22 cellular contexts compared by ENCODE assay signal in genomic region chr3:149511040-149511626, GRCh38. TPM values are rescaled to one million over a fixed set of nuclear protein-coding genes. Genes with fewer than 3 reads are reported as not detected.
A peak's percentile ranks its signal among the peaks of the same experiment; 100 is the strongest.
DNase-seq lines count a peak whose midpoint lies in the region; ATAC-seq and TF ChIP-seq lines count a peak whose summit lies in the region.
"Had no signal": no experiment of that assay in that cellular context is flagged by ENCODE, and none has a peak within 500 bp of the region (broad histone marks: within the 10 kb centered on the region; RNA-seq: fewer than 3 reads in every experiment).

No MANE protein-coding gene starts in this region.

- H3K4me3 ChIP-seq in thyroid gland (replicated peaks in 1 of 3), result no peak overlapping the region
- H3K4me3 ChIP-seq: BLaER1, GM23248, SJSA1 had no signal

- no peak for TF ChIP-seq POLR2A in thyroid gland (IDR thresholded peaks at IDR 0.05)

- peak in 3 of 6 experiments; percentile 21 to 43 (median 25) for TF ChIP-seq CTCF in thyroid gland (IDR thresholded peaks at IDR 0.05)

- peak; percentile 62 for ATAC-seq in left colon
- ATAC-seq: Right ventricle myocardium inferior had no signal

- WGBS in thyroid gland, 2 donors, result 40 to 48% methylated on average over 3 of the region's 3 CpGs

- DNase-seq in DMS79 treated with DMSO at 0.1 percent for 48 hours (lab: John Stamatoyannopoulos, UW), result peak; percentile 38
- DNase-seq in NCI-H1436 treated with DMSO at 0.1 percent for 48 hours (lab: John Stamatoyannopoulos, UW), result peak; percentile 44
- DNase-seq in left colon, result no peak
- DNase-seq in thyroid gland, result no peak
- DNase-seq in NOMO-1 (lab: John Stamatoyannopoulos, UW; ENCODE audit: unreplicated experiment in 2 of 2), result no peak
- DNase-seq in epidermal melanocyte (ENCODE audit: insufficient read length, low spot score), result no peak
- no peak for DNase-seq in SW480 (ENCODE audit: low spot score)
- DNase-seq: Caco-2; CD4-positive, alpha-beta memory T cell; DMS 273 treated with DMSO at 0.1 percent for 48 hours; GDM1; GM23248; H9; HFFc6; KG1; NCI-H1092 treated with DMSO at 0.1 percent for 48 hours; NCI-H2029 treated with DMSO at 0.1 percent for 48 hours; NCI-H446 treated with DMSO at 0.1 percent for 48 hours had no signal

- H3K36me3 ChIP-seq in thyroid gland, result no peaks in the 10 kb centered on the region
- H3K36me3 ChIP-seq: BLaER1, SJSA1 had no signal

- peaks cover 33 to 60% of the 10 kb centered on the region in 2 donors for H3K4me1 ChIP-seq in thyroid gland
- H3K4me1 ChIP-seq: BLaER1 had no signal

- no peaks in the 10 kb centered on the region for H3K9me3 ChIP-seq in thyroid gland
- H3K9me3 ChIP-seq: BLaER1, Caco-2, SJSA1 had no signal

- intact Hi-C loops in left colon (cut with DNase I, micrococcal nuclease) (loop anchor here in 1 of 2 donors (5.0 kb wide), 1 partner anchor 206 kb away; no protein-coding TSS in a partner anchor), thyroid gland (cut with DNase I) (loop anchor here (5.0 kb wide), 1 partner anchor 206 kb away; no protein-coding TSS in a partner anchor)

- H3K27me3 ChIP-seq in thyroid gland, result no peaks in the 10 kb centered on the region
- H3K27me3 ChIP-seq: BLaER1, SJSA1 had no signal

- H3K27ac ChIP-seq in thyroid gland, result peak overlapping the region; percentile 63 to 92 (median 81)
- H3K27ac ChIP-seq: BLaER1, GM23248, SJSA1 had no signal

RNA-seq across cellular contexts. Expression of gene TM4SF4, which starts 36.6 kb away (rescaled TPM):
- total RNA-seq in left colon (under 1 TPM in 1 of 2 donors, not detected in 1; 0.70 TPM), thyroid gland (1 to 10 TPM in 1 of 4 donors, not detected in 3; 3.4 TPM)
- total RNA-seq: CD4-positive, alpha-beta memory T cell; H9; OCI-LY7; Right ventricle myocardium inferior; SJSA1 had no signal

Comparison
In these comparisons a context has a peak if more than half of its experiments do, and no peak if none do; other contexts are left out.
1. DNase-seq: peak in DMS79 treated with DMSO at 0.1 percent for 48 hours (single experiment) and NCI-H1436 treated with DMSO at 0.1 percent for 48 hours (single experiment); none in left colon (0 of 2), thyroid gland (0 of 2), NOMO-1 (0 of 2), epidermal melanocyte (single experiment) and SW480 (single experiment).